ENCODE assay signal across 26 cellular contexts in genomic region chrX:139224953-139225665, GRCh38.
DNase-seq lines count a peak whose midpoint lies in the region; ATAC-seq and TF ChIP-seq lines count a peak whose summit lies in the region.
"Had no signal": no experiment of that assay in that cellular context is flagged by ENCODE, and none has a peak within 500 bp of the region (broad histone marks: within the 10 kb centered on the region; RNA-seq: fewer than 3 reads in every experiment).

No MANE protein-coding gene starts in this region.

- H3K36me3 Mint-ChIP-seq in progenitor cell of endocrine pancreas (ENCODE audit: insufficient read depth) = no peaks in the 10 kb centered on the region

- H3K27me3 ChIP-seq in psoas muscle (ENCODE audit: insufficient read depth in 3 of 3, low read length in 2 of 3) (no peaks in the 10 kb centered on the region), right lobe of liver (peaks cover 0 to 4% of the 10 kb centered on the region in 2 donors), prostate gland (replicated peaks; ENCODE audit: insufficient read depth) (no peaks in the 10 kb centered on the region)
- H3K27me3 ChIP-seq: brain microvascular endothelial cell, esophagus squamous epithelium, hepatocyte, vagina had no signal

- H3K36me3 ChIP-seq in psoas muscle (ENCODE audit: insufficient read depth in 1 of 2, low read depth in 1 of 2) (no peaks in the 10 kb centered on the region), right lobe of liver (no peaks in the 10 kb centered on the region), prostate gland (no peaks in the 10 kb centered on the region)
- H3K36me3 ChIP-seq: BLaER1 treated with 17β-estradiol and CSF1 and Interleukin-3, amounts not matched to agents 10 nM and 100 nM; brain microvascular endothelial cell; esophagus squamous epithelium; thoracic aorta; vagina had no signal

- no peaks in the 10 kb centered on the region for H3K9me3 Mint-ChIP-seq in progenitor cell of endocrine pancreas (ENCODE audit: low read depth)
- H3K9me3 Mint-ChIP-seq: activated CD4-positive, alpha-beta memory T cell treated with anti-CD3 and anti-CD28 coated beads, Interleukin-2, amount 10 ng/mL, durations not matched to agents 7 days and 5 days had no signal

- in situ Hi-C loops in astrocyte of the cerebellum (cut with HindIII; ENCODE audit: low sequenced_read_pairs) = no loop called here

- no peak for TF ChIP-seq POLR2A in right lobe of liver (IDR thresholded peaks at IDR 0.05)
- no peak for TF ChIP-seq POLR2A in prostate gland (IDR thresholded peaks at IDR 0.05)

- H3K27ac Mint-ChIP-seq in progenitor cell of endocrine pancreas = no peak overlapping the region
- H3K27ac Mint-ChIP-seq: activated CD4-positive, alpha-beta memory T cell treated with anti-CD3 and anti-CD28 coated beads, Interleukin-2, amount 10 ng/mL, durations not matched to agents 7 days and 5 days had no signal

- H3K4me1 Mint-ChIP-seq in progenitor cell of endocrine pancreas (ENCODE audit: low read depth) = peaks cover 6% of the 10 kb centered on the region
- H3K4me1 Mint-ChIP-seq: activated CD4-positive, alpha-beta memory T cell treated with anti-CD3 and anti-CD28 coated beads, Interleukin-2, amount 10 ng/mL, durations not matched to agents 7 days and 5 days had no signal

- ATAC-seq in psoas muscle (peak; percentile 61 to 79 (median 63)), right lobe of liver (no peak)
- ATAC-seq: activated CD4-positive, CD25-positive, alpha-beta regulatory T cell treated with anti-CD3 and anti-CD28 coated beads, Interleukin-2, amount 50 U/mL, for 24 hours had no signal

- H3K4me1 ChIP-seq in psoas muscle (peaks cover 18% of the 10 kb centered on the region), right lobe of liver (no peaks in the 10 kb centered on the region), prostate gland (replicated peaks) (no peaks in the 10 kb centered on the region)
- H3K4me1 ChIP-seq: BLaER1 treated with 17β-estradiol and CSF1 and Interleukin-3, amounts not matched to agents 10 nM and 100 nM; esophagus squamous epithelium; vagina had no signal

- H3K4me3 Mint-ChIP-seq in progenitor cell of endocrine pancreas (ENCODE audit: low read depth) = no peak overlapping the region
- H3K4me3 Mint-ChIP-seq: activated CD4-positive, alpha-beta memory T cell treated with anti-CD3 and anti-CD28 coated beads, Interleukin-2, amount 10 ng/mL, durations not matched to agents 7 days and 5 days had no signal

- peak; percentile 5 for DNase-seq in HT1080 (ENCODE audit: low read depth)
- peak; percentile 35 for DNase-seq in astrocyte of the cerebellum (ENCODE audit: low read depth)
- DNase-seq in iPS DF 4.7 (ENCODE audit: extremely low read depth, low spot score) = peak; percentile 25
- peak in 1 of 2 donors; percentile 54 for DNase-seq in psoas muscle
- no peak for DNase-seq in right lobe of liver
- no peak for DNase-seq in cerebellum (ENCODE audit: low spot score)
- no peak for DNase-seq in prostate gland (ENCODE audit: low spot score)
- DNase-seq in progenitor cell of endocrine pancreas (ENCODE audit: low spot score, unreplicated experiment) = no peak
- DNase-seq: activated CD4-positive, alpha-beta memory T cell treated with anti-CD3 and anti-CD28 coated beads, Interleukin-2, amount 10 ng/mL, durations not matched to agents 7 days and 5 days; activated effector memory CD4-positive, alpha-beta T cell treated with Interleukin-2 at 50 U/mL for 16 hours; brain microvascular endothelial cell; COR-L47; DMS79; esophagus squamous epithelium; HCEC 1CT; kidney glomerular epithelial cell; NCI-H2081 treated with DMSO at 0.1 percent for 48 hours; SIG-M5; stimulated activated CD4-positive, alpha-beta T cell treated with anti-CD3 and anti-CD28 coated beads, Interleukin-4, amount 100 ng/mL, for 1 hour; stimulated activated naive CD4-positive, alpha-beta T cell treated with Interleukin-2 at 50 U/mL for 16 hours had no signal

- H3K4me3 ChIP-seq in astrocyte of the cerebellum (ENCODE audit: low read depth, low read length) (no peak overlapping the region), psoas muscle (peak overlapping the region; percentile 32), right lobe of liver (no peak overlapping the region), prostate gland (no peak overlapping the region)
- H3K4me3 ChIP-seq: BLaER1 treated with 17β-estradiol and CSF1 and Interleukin-3, amounts not matched to agents 10 nM and 100 nM; esophagus squamous epithelium; hepatocyte; lung; thoracic aorta; vagina had no signal

- intact Hi-C loops in psoas muscle (cut with DNase I) = loop anchor here in 1 of 2 donors (5.0 kb wide), 1 partner anchor 67 kb away; no protein-coding TSS in a partner anchor
- intact Hi-C loops in right lobe of liver (cut with DNase I) = no loop called here
- intact Hi-C loops in prostate gland (cut with DNase I) = no loop called here

- TF ChIP-seq CTCF in astrocyte of the cerebellum (IDR thresholded peaks at IDR 0.05; ENCODE audit: low read depth, low read length, missing control alignments) (no peak), psoas muscle (IDR thresholded peaks at IDR 0.05) (no peak), right lobe of liver (IDR thresholded peaks at IDR 0.05) (no peak), prostate gland (IDR thresholded peaks at IDR 0.05) (no peak), progenitor cell of endocrine pancreas (IDR thresholded peaks at IDR 0.05; ENCODE audit: unreplicated experiment) (no peak)

- peaks cover 16% of the 10 kb centered on the region for H3K27me3 Mint-ChIP-seq in progenitor cell of endocrine pancreas
- H3K27me3 Mint-ChIP-seq: activated CD4-positive, alpha-beta memory T cell treated with anti-CD3 and anti-CD28 coated beads, Interleukin-2, amount 10 ng/mL, durations not matched to agents 7 days and 5 days had no signal

- 7 to 20% (median 12%) methylated on average over 10 of the region's 10 CpGs for WGBS in psoas muscle, 3 donors
- 25% methylated on average over 6 of the region's 10 CpGs for WGBS in right lobe of liver (ENCODE audit: insufficient coverage, low coverage, low lambda C conversion rate, missing lambda C conversion rate)
- WGBS in prostate gland = 41% methylated on average over 10 of the region's 10 CpGs

- H3K27ac ChIP-seq in psoas muscle (peak overlapping the region; percentile 73), right lobe of liver (no peak overlapping the region), prostate gland (no peak overlapping the region)
- H3K27ac ChIP-seq: BLaER1 treated with 17β-estradiol and CSF1 and Interleukin-3, amounts not matched to agents 10 nM and 100 nM; brain microvascular endothelial cell; esophagus squamous epithelium; hepatocyte; thoracic aorta; vagina had no signal

- no peaks in the 10 kb centered on the region for H3K9me3 ChIP-seq in psoas muscle
- H3K9me3 ChIP-seq in right lobe of liver = no peaks in the 10 kb centered on the region
- H3K9me3 ChIP-seq in prostate gland = no peaks in the 10 kb centered on the region
- H3K9me3 ChIP-seq: BLaER1 treated with 17β-estradiol and CSF1 and Interleukin-3, amounts not matched to agents 10 nM and 100 nM; esophagus squamous epithelium; thoracic aorta; vagina had no signal

Comparison
In these comparisons a context has a peak if more than half of its experiments do, and no peak if none do; other contexts are left out.
1. DNase-seq: peak in HT1080 (single experiment), astrocyte of the cerebellum (single experiment) and iPS DF 4.7 (single experiment); none in right lobe of liver (0 of 3), cerebellum (single experiment), prostate gland (single experiment) and progenitor cell of endocrine pancreas (single experiment).
2. ATAC-seq: peak in psoas muscle (4 of 4); none in right lobe of liver (0 of 4).